Comparison of ENCODE assay signal across 1 cellular context in genomic region chr10:100882251-100882643, GRCh38.
TF ChIP-seq lines count a peak whose summit lies in the region.

No MANE protein-coding gene starts in this region.

TF ChIP-seq in endothelial cell of umbilical vein, 7 proteins besides CTCF, POLR2A, EP300 and RAD21:
- TF ChIP-seq MAX (IDR thresholded peaks at IDR 0.05; ENCODE audit: insufficient read depth, insufficient read length) (no peak), MYC (IDR thresholded peaks at IDR 0.05; ENCODE audit: low read depth, low read length) (no peak), EZH2 (IDR thresholded peaks at IDR 0.05; ENCODE audit: borderline replicate concordance, low read depth, low read length, severe bottlenecking) (no peak), FOS (IDR thresholded peaks at IDR 0.05; ENCODE audit: borderline replicate concordance, insufficient read depth, low read length) (no peak), GATA2 (IDR thresholded peaks at IDR 0.05; ENCODE audit: insufficient read depth, insufficient read length, low read depth, low read length) (no peak), POLR2AphosphoS5 (IDR thresholded peaks at IDR 0.05; ENCODE audit: insufficient read depth, low read depth, low read length) (no peak), JUN (IDR thresholded peaks at IDR 0.05; ENCODE audit: borderline replicate concordance, insufficient read depth, insufficient read length, low read depth) (no peak)
